1 cellular context compared by ENCODE assay signal in genomic region chr5:140301136-140301535, GRCh38.
TF ChIP-seq lines count a peak whose summit lies in the region.

No MANE protein-coding gene starts in this region.

TF ChIP-seq in K562, 482 proteins besides CTCF, POLR2A, EP300 and RAD21:
- TF ChIP-seq MCM5 (IDR thresholded peaks at IDR 0.05; ENCODE audit: low read depth) (no peak), ATF3 (IDR thresholded peaks at IDR 0.05) (peak; percentile 32; the same call in 1 of the 2 replicates), ATF3 (CRISPR knock-in tag; conservative IDR thresholded peaks at IDR 0.05) (no peak), ZNF589 (CRISPR knock-in tag; IDR thresholded peaks at IDR 0.05; ENCODE audit: low read depth) (no peak), ATF1 (CRISPR knock-in tag; IDR thresholded peaks at IDR 0.05) (no peak), ATF1 (tag; IDR thresholded peaks at IDR 0.05) (no peak)
